ENCODE assay signal across 11 cellular contexts in the genomic region with DNA sequence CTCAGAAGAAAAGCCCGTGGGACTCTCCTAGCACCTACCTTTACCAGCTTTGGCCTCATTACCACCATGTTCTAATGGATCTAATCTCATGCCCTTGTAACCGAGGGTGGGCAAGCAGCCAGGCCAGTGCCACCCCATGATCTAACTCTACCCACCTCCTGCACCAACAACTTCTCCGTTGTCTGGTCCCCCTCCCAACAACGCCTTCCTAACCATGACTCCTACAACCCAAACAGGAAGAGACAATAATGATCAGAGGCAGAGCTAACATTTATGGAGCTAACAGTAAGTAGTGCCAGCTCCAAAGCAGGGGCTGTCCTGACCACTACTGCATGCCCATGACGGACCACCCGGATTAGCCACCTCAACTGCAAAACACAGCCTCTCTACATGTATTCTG. TPM values are rescaled to one million over a fixed set of nuclear protein-coding genes. Genes with fewer than 3 reads are reported as not detected.
DNase-seq lines count a peak whose midpoint lies in the region; ATAC-seq and TF ChIP-seq lines count a peak whose summit lies in the region.
"Had no signal": no experiment of that assay in that cellular context is flagged by ENCODE, and none has a peak within 500 bp of the region (broad histone marks: within the 10 kb centered on the region; RNA-seq: fewer than 3 reads in every experiment).

No MANE protein-coding gene starts in this region.

- H3K79me2 ChIP-seq in PC-3 (ENCODE audit: low read length): peaks cover 80% of the 10 kb centered on the region

- H3K27ac ChIP-seq in PC-3 (ENCODE audit: low read length) (no peak overlapping the region), esophagus squamous epithelium (peak overlapping the region; percentile 11 to 98 (median 90))
- H3K27ac ChIP-seq: brain microvascular endothelial cell had no signal

- DNase-seq in activated CD4-positive, alpha-beta T cell treated with anti-CD3 and anti-CD28 coated beads, Interleukin-2, amount 10 ng/mL, durations not matched to agents 24 days and 14 days: no peak
- no peak for DNase-seq in activated CD4-positive, alpha-beta T cell treated with anti-CD3 and anti-CD28 coated beads for 4 hours
- DNase-seq in PC-3 (no peak), esophagus squamous epithelium (lab: John Stamatoyannopoulos, UW) (no peak), NCI-H2171 (lab: John Stamatoyannopoulos, UW) (no peak), NCI-H128 (lab: John Stamatoyannopoulos, UW; ENCODE audit: unreplicated experiment) (no peak)
- DNase-seq in stimulated activated naive CD8-positive, alpha-beta T cell treated with anti-CD3 and anti-CD28 coated beads, Interleukin-15, amount 100 ng/mL, for 72 hours: no peak
- DNase-seq: activated CD4-positive, alpha-beta T cell treated with anti-CD3 and anti-CD28 coated beads for 48 hours; brain microvascular endothelial cell; mammary epithelial cell had no signal

- H3K4me3 ChIP-seq in PC-3 (ENCODE audit: low read length): no peak overlapping the region; the same call in 1 of the 2 replicates
- peak overlapping the region in 1 of 4 donors; percentile 21 for H3K4me3 ChIP-seq in esophagus squamous epithelium

- no peaks in the 10 kb centered on the region for H3K9me3 Mint-ChIP-seq in activated CD4-positive, alpha-beta T cell treated with anti-CD3 and anti-CD28 coated beads, Interleukin-2, amount 10 ng/mL, durations not matched to agents 24 days and 14 days
- no peaks in the 10 kb centered on the region for H3K9me3 Mint-ChIP-seq in stimulated activated naive CD8-positive, alpha-beta T cell treated with anti-CD3 and anti-CD28 coated beads, Interleukin-15, amount 100 ng/mL, for 72 hours

- H3F3A ChIP-seq in PC-3 (ENCODE audit: low read length, unreplicated experiment): no peaks in the 10 kb centered on the region

- ATAC-seq in PC-3 (no peak), HG02938 (IDR thresholded peaks at IDR 0.05; ENCODE audit: unreplicated experiment) (no peak)
- no peak for ATAC-seq in stimulated activated naive CD8-positive, alpha-beta T cell treated with anti-CD3 and anti-CD28 coated beads, Interleukin-15, amount 100 ng/mL, for 72 hours

- no peak for TF ChIP-seq POLR2A in esophagus squamous epithelium (IDR thresholded peaks at IDR 0.05)

- peaks cover 52% of the 10 kb centered on the region for H3K4me1 Mint-ChIP-seq in activated CD4-positive, alpha-beta T cell treated with anti-CD3 and anti-CD28 coated beads, Interleukin-2, amount 10 ng/mL, durations not matched to agents 24 days and 14 days
- H3K4me1 Mint-ChIP-seq in stimulated activated naive CD8-positive, alpha-beta T cell treated with anti-CD3 and anti-CD28 coated beads, Interleukin-15, amount 100 ng/mL, for 72 hours: peaks cover 68% of the 10 kb centered on the region

- POLR2A ChIA-PET in PC-3 (lab: Charles Lee; ENCODE audit: unreplicated experiment): interaction anchor here (0.6 kb wide), 1 partner anchor 28 kb away, joined by 3 read pairs; no protein-coding TSS in a partner anchor

- H3K27me3 ChIP-seq in PC-3 (ENCODE audit: low read length): no peaks in the 10 kb centered on the region
- H3K27me3 ChIP-seq in esophagus squamous epithelium: no peaks in the 10 kb centered on the region
- H3K27me3 ChIP-seq: brain microvascular endothelial cell had no signal

- H3K4me3 Mint-ChIP-seq in activated CD4-positive, alpha-beta T cell treated with anti-CD3 and anti-CD28 coated beads, Interleukin-2, amount 10 ng/mL, durations not matched to agents 24 days and 14 days: peak overlapping the region; percentile 51
- H3K4me3 Mint-ChIP-seq in stimulated activated naive CD8-positive, alpha-beta T cell treated with anti-CD3 and anti-CD28 coated beads, Interleukin-15, amount 100 ng/mL, for 72 hours: peak overlapping the region; percentile 75 to 97

- peaks cover 43% of the 10 kb centered on the region for H4K20me1 ChIP-seq in PC-3 (ENCODE audit: low read length)

- CTCF ChIA-PET in PC-3 (lab: Charles Lee): no interaction called here

- H3K36me3 ChIP-seq in PC-3 (ENCODE audit: low read depth, low read length) (no peaks in the 10 kb centered on the region), esophagus squamous epithelium (no peaks in the 10 kb centered on the region)
- H3K36me3 ChIP-seq: brain microvascular endothelial cell had no signal

- H3K9me3 ChIP-seq in PC-3 (ENCODE audit: low read length) (no peaks in the 10 kb centered on the region), esophagus squamous epithelium (no peaks in the 10 kb centered on the region)

- peak overlapping the region; percentile 40 for H3K27ac Mint-ChIP-seq in activated CD4-positive, alpha-beta T cell treated with anti-CD3 and anti-CD28 coated beads, Interleukin-2, amount 10 ng/mL, durations not matched to agents 24 days and 14 days
- H3K27ac Mint-ChIP-seq in stimulated activated naive CD8-positive, alpha-beta T cell treated with anti-CD3 and anti-CD28 coated beads, Interleukin-15, amount 100 ng/mL, for 72 hours: peak overlapping the region in 1 of 2 donors; percentile 46

- no peaks in the 10 kb centered on the region for H3K9me2 ChIP-seq in PC-3 (replicated peaks; ENCODE audit: low read length)

- intact Hi-C loops in activated CD4-positive, alpha-beta T cell treated with anti-CD3 and anti-CD28 coated beads, Interleukin-2, amount 10 ng/mL, durations not matched to agents 24 days and 14 days (cut with micrococcal nuclease): no loop called here
- intact Hi-C loops in PC-3 (cut with micrococcal nuclease) (loop anchor here (5.0 kb wide), 2 partner anchors 34 to 41 kb away; no protein-coding TSS in a partner anchor), esophagus squamous epithelium (cut with DNase I) (no loop called here)

- TF ChIP-seq CTCF in PC-3 (conservative IDR thresholded peaks at IDR 0.05; ENCODE audit: low read depth, low read length) (no peak), esophagus squamous epithelium (IDR thresholded peaks at IDR 0.05) (no peak)

- peak overlapping the region; percentile 77 for H3K4me2 ChIP-seq in PC-3 (ENCODE audit: low read length)

- H3K4me1 ChIP-seq in PC-3 (ENCODE audit: insufficient read depth, low read length) (peaks cover 31% of the 10 kb centered on the region), esophagus squamous epithelium (peaks cover 22 to 74% (median 27%) of the 10 kb centered on the region in 3 donors)

- H3K9ac ChIP-seq in PC-3 (ENCODE audit: low read length): no peak overlapping the region

- no TSS peak for BruUV-seq in PC-3 (replicated peaks; lab: Mats Ljungman, UMichigan)

- WGBS in esophagus squamous epithelium, 2 donors: 34 to 45% methylated on average over 5 to 6 of the region's 6 CpGs

- H3K27me3 Mint-ChIP-seq in activated CD4-positive, alpha-beta T cell treated with anti-CD3 and anti-CD28 coated beads, Interleukin-2, amount 10 ng/mL, durations not matched to agents 24 days and 14 days: no peaks in the 10 kb centered on the region
- no peaks in the 10 kb centered on the region for H3K27me3 Mint-ChIP-seq in stimulated activated naive CD8-positive, alpha-beta T cell treated with anti-CD3 and anti-CD28 coated beads, Interleukin-15, amount 100 ng/mL, for 72 hours

- peaks cover 9% of the 10 kb centered on the region for H3K36me3 Mint-ChIP-seq in activated CD4-positive, alpha-beta T cell treated with anti-CD3 and anti-CD28 coated beads, Interleukin-2, amount 10 ng/mL, durations not matched to agents 24 days and 14 days (ENCODE audit: low read depth)

- no peak overlapping the region for H2AFZ ChIP-seq in PC-3 (ENCODE audit: low read length)

RNA-seq across cellular contexts. Expression of a gene that starts 3.5 kb away (rescaled TPM):
- total RNA-seq in activated CD4-positive, alpha-beta T cell treated with anti-CD3 and anti-CD28 coated beads, Interleukin-2, amount 10 ng/mL, durations not matched to agents 24 days and 14 days: 40.6 and 47.0 TPM in 2 replicates
- total RNA-seq in PC-3 (2014; rRNA removed): 24.2 and 28.7 TPM in 2 replicates
- total RNA-seq in esophagus squamous epithelium: 10 to 100 TPM in 3 of 4 donors, 1 to 10 TPM in 1; 3.9 to 31.7 (median 13.6) TPM
